21 cellular contexts compared by ENCODE assay signal in genomic region chr6:130494745-130495144, GRCh38.
"Had no signal": no experiment of that assay in that cellular context is flagged by ENCODE, and none has a peak within 500 bp of the region (broad histone marks: within the 10 kb centered on the region; RNA-seq: fewer than 3 reads in every experiment).

No MANE protein-coding gene starts in this region.

- H3K27me3 ChIP-seq: heart left ventricle, tibial nerve had no signal

- FAIRE-seq: bronchial epithelial cell, TTC549, urothelium cell line had no signal

- H3K27ac Mint-ChIP-seq: activated CD4-positive, alpha-beta memory T cell treated with anti-CD3 and anti-CD28 coated beads for 36 hours; activated naive CD8-positive, alpha-beta T cell treated with anti-CD3 and anti-CD28 coated beads for 36 hours; progenitor cell of endocrine pancreas; WTC11 had no signal

- H3K4me1 Mint-ChIP-seq: activated naive CD8-positive, alpha-beta T cell treated with anti-CD3 and anti-CD28 coated beads for 36 hours had no signal

- H3K4me3 Mint-ChIP-seq: activated CD4-positive, alpha-beta memory T cell treated with anti-CD3 and anti-CD28 coated beads for 36 hours; activated naive CD8-positive, alpha-beta T cell treated with anti-CD3 and anti-CD28 coated beads for 36 hours; WTC11 had no signal

- H3K4me1 ChIP-seq: heart left ventricle, left ventricle myocardium inferior, tibial nerve had no signal

- H3K27me3 Mint-ChIP-seq: activated CD4-positive, alpha-beta memory T cell treated with anti-CD3 and anti-CD28 coated beads for 36 hours; activated naive CD8-positive, alpha-beta T cell treated with anti-CD3 and anti-CD28 coated beads for 36 hours; progenitor cell of endocrine pancreas had no signal

- H3K36me3 ChIP-seq: heart left ventricle, left ventricle myocardium inferior, tibial nerve had no signal

- DNase-seq: activated CD4-positive, alpha-beta memory T cell treated with anti-CD3 and anti-CD28 coated beads for 36 hours; activated CD4-positive, alpha-beta T cell treated with anti-CD3 and anti-CD28 coated beads for 4 hours; activated naive CD8-positive, alpha-beta T cell treated with anti-CD3 and anti-CD28 coated beads for 36 hours; activated T-cell treated with anti-CD3 and anti-CD28 coated beads for 4 hours; anterior cingulate cortex; cerebellar nuclear complex; heart left ventricle; kidney glomerular epithelial cell; left ventricle myocardium inferior; mammary epithelial cell; occipital lobe; stimulated activated CD4-positive, alpha-beta T cell treated with anti-CD3 and anti-CD28 coated beads, Interleukin-2, amount 100 ng/mL, for 24 hours; stimulated activated naive CD4-positive, alpha-beta T cell treated with Interleukin-2 at 50 U/mL for 16 hours; substantia nigra had no signal

- H3K36me3 Mint-ChIP-seq: activated CD4-positive, alpha-beta memory T cell treated with anti-CD3 and anti-CD28 coated beads for 36 hours; activated naive CD8-positive, alpha-beta T cell treated with anti-CD3 and anti-CD28 coated beads for 36 hours; WTC11 had no signal

- H3K27ac ChIP-seq: epithelial cell of prostate, heart left ventricle, left ventricle myocardium inferior, tibial nerve had no signal

- ATAC-seq: heart left ventricle, WTC11 had no signal

- H3K4me3 ChIP-seq: heart left ventricle, left ventricle myocardium inferior, tibial nerve had no signal
